13 cellular contexts compared by ENCODE assay signal in the genomic region with DNA sequence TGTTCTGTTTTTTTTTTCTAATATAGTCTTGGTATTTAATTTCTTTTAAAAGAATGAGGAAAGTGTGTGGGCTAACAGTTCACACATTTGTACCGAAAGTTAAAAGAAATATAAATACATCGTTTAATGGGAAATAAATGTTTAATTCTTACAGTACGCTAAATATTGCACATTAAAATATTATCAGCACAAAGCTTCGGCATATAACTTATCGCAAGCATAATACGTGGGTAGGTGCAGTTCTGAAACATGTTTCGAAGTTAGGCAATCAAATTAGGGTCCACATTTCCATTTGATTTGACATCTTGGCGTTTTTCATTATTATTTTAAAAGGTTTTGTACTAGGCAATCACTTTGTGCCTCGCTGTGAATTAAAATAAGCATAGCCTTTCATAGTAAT. TPM values are rescaled to one million over a fixed set of nuclear protein-coding genes. Genes with fewer than 3 reads are reported as not detected.
DNase-seq lines count a peak whose midpoint lies in the region; ATAC-seq and TF ChIP-seq lines count a peak whose summit lies in the region.
"Had no signal": no experiment of that assay in that cellular context is flagged by ENCODE, and none has a peak within 500 bp of the region (broad histone marks: within the 10 kb centered on the region; RNA-seq: fewer than 3 reads in every experiment).

No MANE protein-coding gene starts in this region.

- H3K36me3 Mint-ChIP-seq in HFFc6 (ENCODE audit: low read depth): peaks cover 50% of the 10 kb centered on the region

- H4K20me1 ChIP-seq in hepatocyte (ENCODE audit: insufficient read depth, poor library complexity, severe bottlenecking): peaks cover 49% of the 10 kb centered on the region

- H3K27me3 Mint-ChIP-seq in HFFc6 (ENCODE audit: insufficient read depth): peaks cover 6% of the 10 kb centered on the region; the same call in 1 of the 2 replicates

- ATAC-seq in left lung: no peak

- H3K27me3 ChIP-seq in hepatocyte (no peaks in the 10 kb centered on the region), spleen (replicated peaks in 1 of 7) (no peaks in the 10 kb centered on the region), left lung (no peaks in the 10 kb centered on the region)
- H3K27me3 ChIP-seq: neural progenitor cell had no signal

- peak overlapping the region; percentile 88 for H3K27ac ChIP-seq in VCaP
- peak overlapping the region; percentile 90 for H3K27ac ChIP-seq in hepatocyte
- H3K27ac ChIP-seq in spleen: peak overlapping the region in 6 of 8 donors; percentile 25 to 69 (median 65)
- H3K27ac ChIP-seq in left lung: peak overlapping the region in 1 of 2 donors; percentile 70

- peaks cover 87% of the 10 kb centered on the region for H3K79me2 ChIP-seq in hepatocyte

- H3K27ac Mint-ChIP-seq in HFFc6: peak overlapping the region; percentile 99

- H3K9me2 ChIP-seq in hepatocyte (replicated peaks; ENCODE audit: insufficient read depth): no peaks in the 10 kb centered on the region

- H3K4me3 Mint-ChIP-seq in HFFc6: peak overlapping the region; percentile 81; the same call in 1 of the 2 replicates

- intact Hi-C loops in spleen (cut with DNase I; ENCODE audit: low total_unique reads) (no loop called here), left lung (cut with DNase I) (no loop called here)

- no peaks in the 10 kb centered on the region for H3K9me3 ChIP-seq in hepatocyte (ENCODE audit: low read depth)
- H3K9me3 ChIP-seq in spleen: no peaks in the 10 kb centered on the region
- H3K9me3 ChIP-seq in left lung: no peaks in the 10 kb centered on the region

- peak overlapping the region; percentile 34 for H3K4me2 ChIP-seq in hepatocyte

- H3K4me3 ChIP-seq in hepatocyte (no peak overlapping the region), spleen (no peak overlapping the region), left lung (no peak overlapping the region)
- H3K4me3 ChIP-seq: neural progenitor cell had no signal

- H3K36me3 ChIP-seq in hepatocyte (replicated peaks; ENCODE audit: insufficient read depth, low read depth) (no peaks in the 10 kb centered on the region), spleen (peaks cover 0 to 44% (median 15%) of the 10 kb centered on the region in 6 donors), left lung (peaks cover 0 to 26% of the 10 kb centered on the region in 2 donors)
- H3K36me3 ChIP-seq: neural progenitor cell had no signal

- H3K4me1 Mint-ChIP-seq in HFFc6 (ENCODE audit: low read depth): peaks cover 94% of the 10 kb centered on the region

- 89% methylated on average over 9 of the region's 9 CpGs for WGBS in hepatocyte (ENCODE audit: low lambda C conversion rate, missing lambda C conversion rate)
- 78 to 83% (median 82%) methylated on average over 9 of the region's 9 CpGs for WGBS in spleen, 5 donors

- H3K4me1 ChIP-seq in hepatocyte (ENCODE audit: insufficient read depth) (peaks cover 39% of the 10 kb centered on the region), spleen (peaks cover 6 to 80% (median 32%) of the 10 kb centered on the region in 6 donors), left lung (peaks cover 8 to 31% of the 10 kb centered on the region in 2 donors)

- no peak overlapping the region for H2AFZ ChIP-seq in hepatocyte
- H2AFZ ChIP-seq: neural progenitor cell had no signal

- TF ChIP-seq POLR2A in spleen (IDR thresholded peaks at IDR 0.05): no peak

- DNase-seq in HFFc6 (no peak), hepatocyte (ENCODE audit: low spot score) (no peak), spleen (no peak), left lung (no peak), NCI-H1105 treated with DMSO at 0.1 percent for 48 hours (lab: John Stamatoyannopoulos, UW) (no peak)
- DNase-seq in activated naive CD4-positive, alpha-beta T cell treated with Interleukin-2 at 50 U/mL for 16 hours: no peak
- DNase-seq in activated T-cell treated with anti-CD3 and anti-CD28 coated beads, Interleukin-2, amount 50 U/mL, for 1 hour: no peak
- DNase-seq: erythroblast, NCI-H1092, NCI-H510A, SHP77 had no signal

- no peak for TF ChIP-seq CTCF in HFFc6 (IDR thresholded peaks at IDR 0.05)
- no peak for TF ChIP-seq CTCF in VCaP (conservative IDR thresholded peaks at IDR 0.05)
- no peak for TF ChIP-seq CTCF in hepatocyte (IDR thresholded peaks at IDR 0.05; ENCODE audit: poor library complexity)
- TF ChIP-seq CTCF in spleen (IDR thresholded peaks at IDR 0.05 in 8 of 11, conservative IDR thresholded peaks at IDR 0.05 in 3 of 11): no peak
- TF ChIP-seq CTCF in left lung (IDR thresholded peaks at IDR 0.05): no peak

- H3K9me3 Mint-ChIP-seq in HFFc6: no peaks in the 10 kb centered on the region; the same call in 1 of the 2 replicates

RNA-seq across cellular contexts. Expression of a gene that starts 41.3 kb away (rescaled TPM):
- total RNA-seq in HFFc6 (2021; fragmentation: NEBNext Ultra II Directional; extraction: Animal tissue kit (Norgen Biotek cat#: 25700)): 10 to 100 TPM; 31.6 to 42.2 (median 33.8) TPM
- total RNA-seq in hepatocyte: 99.3 and 109 TPM in 2 replicates
- 57.9 and 70.5 TPM in 2 replicates for polyA plus RNA-seq in hepatocyte
- 10 to 100 TPM; 45.9 to 80.2 (median 55.2) TPM for total RNA-seq in spleen
- 10 to 100 TPM; 13.5 to 37.5 (median 17.0) TPM for polyA plus RNA-seq in spleen
- 10 to 100 TPM; 40.2 to 54.5 TPM for total RNA-seq in left lung
